29 cellular contexts compared by ENCODE assay signal in the genomic region with DNA sequence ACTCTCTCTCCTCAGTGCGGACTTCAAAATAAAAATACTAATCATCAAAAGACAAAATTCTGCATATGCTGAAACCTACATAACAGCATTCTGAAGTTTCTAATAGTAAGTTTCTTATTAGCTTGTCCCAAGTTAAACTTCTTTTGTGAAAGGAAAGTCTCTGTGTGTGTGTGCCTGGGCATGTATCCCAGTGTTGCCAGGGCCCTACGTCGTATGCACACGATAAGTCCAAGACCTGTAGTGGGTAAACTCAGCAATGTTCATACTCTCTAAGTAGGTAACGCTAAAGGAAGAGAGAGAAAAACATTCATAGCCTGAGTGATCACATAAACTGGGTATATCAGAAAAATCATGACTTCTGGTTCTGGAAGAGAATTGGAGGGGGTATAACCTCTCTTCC.
DNase-seq lines count a peak whose midpoint lies in the region; ATAC-seq, FAIRE-seq and TF ChIP-seq lines count a peak whose summit lies in the region.
"Had no signal": no experiment of that assay in that cellular context is flagged by ENCODE, and none has a peak within 500 bp of the region (broad histone marks: within the 10 kb centered on the region; RNA-seq: fewer than 3 reads in every experiment).

No MANE protein-coding gene starts in this region.

- no peaks in the 10 kb centered on the region for H3K36me3 ChIP-seq in pancreas
- H3K36me3 ChIP-seq: BE2C; BLaER1; BLaER1 treated with 17β-estradiol and CSF1 and Interleukin-3, amounts not matched to agents 10 nM and 100 nM had no signal

- FAIRE-seq in pancreas (lab: Jason Lieb, UNC): no peak
- FAIRE-seq: A204.1, A549, D721Med had no signal

- H3K27me3 ChIP-seq in pancreas: no peaks in the 10 kb centered on the region
- H3K27me3 ChIP-seq: BE2C; BLaER1; BLaER1 treated with 17β-estradiol and CSF1 and Interleukin-3, amounts not matched to agents 10 nM and 100 nM had no signal

- 57 to 59% methylated on average over 5 of the region's 5 CpGs for WGBS in pancreas, 2 donors

- H3K9me3 ChIP-seq in pancreas: no peaks in the 10 kb centered on the region
- H3K9me3 ChIP-seq: A549; BE2C; BLaER1; BLaER1 treated with 17β-estradiol and CSF1 and Interleukin-3, amounts not matched to agents 10 nM and 100 nM; Caco-2 had no signal

- peak; percentile 34 to 76 (median 47) for ATAC-seq in pancreas
- ATAC-seq: A549; CD8-positive, alpha-beta T cell had no signal

- H3K4me1 ChIP-seq in pancreas: peaks cover 0 to 4% (median 3%) of the 10 kb centered on the region in 3 donors
- H3K4me1 ChIP-seq: A549; BLaER1; BLaER1 treated with 17β-estradiol and CSF1 and Interleukin-3, amounts not matched to agents 10 nM and 100 nM; Caco-2 had no signal

- intact Hi-C loops in pancreas (cut with DNase I): no loop called here

- DNase-seq in pancreas: no peak
- DNase-seq in stimulated activated CD4-positive, alpha-beta T cell treated with anti-CD3 and anti-CD28 coated beads, Interleukin-15, amount 100 ng/mL, for 24 hours: no peak
- DNase-seq: 8988T; ACHN; AML-193; BE2C; C1 segment of cervical spinal cord; Caco-2; Calu3; CD4-positive, alpha-beta memory T cell; CD4-positive, alpha-beta T cell; CD4-positive, CD25-positive, alpha-beta regulatory T cell; CD8-positive, alpha-beta memory T cell; CD8-positive, alpha-beta T cell; COR-L47; DMS 273 treated with DMSO at 0.1 percent for 48 hours; DMS153; DMS53; DMS79; DMS79 treated with DMSO at 0.1 percent for 48 hours; DND-41; EL had no signal

- no peak for TF ChIP-seq CTCF in pancreas (IDR thresholded peaks at IDR 0.05)

- no peak overlapping the region for H3K4me3 ChIP-seq in pancreas
- H3K4me3 ChIP-seq: A549; BLaER1; BLaER1 treated with 17β-estradiol and CSF1 and Interleukin-3, amounts not matched to agents 10 nM and 100 nM had no signal

- no peak overlapping the region for H3K27ac ChIP-seq in pancreas
- H3K27ac ChIP-seq: 22Rv1; A549; BLaER1; BLaER1 treated with 17β-estradiol and CSF1 and Interleukin-3, amounts not matched to agents 10 nM and 100 nM; C4-2B had no signal
